In the genomic region with DNA sequence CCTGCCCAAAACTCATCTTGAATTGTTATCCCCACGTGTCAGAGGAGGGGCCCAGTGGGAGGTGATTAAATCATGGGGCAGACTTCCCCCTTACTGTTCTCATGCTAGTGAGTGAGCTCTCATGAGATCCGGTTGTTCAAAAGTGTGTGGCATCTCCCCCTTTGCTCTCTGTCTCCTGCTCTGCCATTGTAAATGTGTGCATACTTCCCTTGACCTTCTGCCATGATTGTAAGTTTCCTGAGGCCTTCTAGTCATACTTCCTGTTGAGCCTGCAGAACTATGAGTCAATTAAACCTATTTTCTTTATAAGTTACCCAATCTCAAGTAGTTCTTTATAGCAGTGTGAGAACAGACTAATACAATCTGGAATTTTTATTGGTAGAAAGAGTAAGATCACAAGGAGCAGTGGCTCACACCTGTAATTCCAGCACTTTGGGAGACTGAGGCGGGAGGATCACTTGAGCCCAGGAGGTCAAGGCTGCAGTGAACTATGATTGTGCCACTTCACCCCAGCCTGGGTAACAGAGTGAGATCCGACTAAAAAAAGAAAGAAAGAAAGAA, we compare ENCODE assay signal across 19 cellular contexts. TPM values are rescaled to one million over a fixed set of nuclear protein-coding genes. Genes with fewer than 3 reads are reported as not detected.
"Had no signal": no experiment of that assay in that cellular context is flagged by ENCODE, and none has a peak within 500 bp of the region (broad histone marks: within the 10 kb centered on the region; RNA-seq: fewer than 3 reads in every experiment).

No MANE protein-coding gene starts in this region.

- H3K27me3 ChIP-seq: hepatocyte, right atrium auricular region, transverse colon had no signal

- H3K27ac ChIP-seq: hepatocyte, right atrium auricular region, transverse colon had no signal

- H3K4me3 Mint-ChIP-seq: activated B cell treated with CpG ODN at 0.5 μM for 24 hours; activated CD4-positive, alpha-beta T cell treated with anti-CD3 and anti-CD28 coated beads, Interleukin-2, amount 10 ng/mL, durations not matched to agents 7 days and 5 days; activated T-helper 1 cell treated with anti-CD3 and anti-CD28 coated beads, Interleukin-12 subunit alpha, Interleukin-12 subunit beta, Interleukin-2, Interleukin-4 antibody, amounts not matched to agents 30 ng/mL and 10 ng/mL and 1 ng/mL, durations not matched to agents 14 hours and 24 hours and 36 hours; endodermal cell; nephron progenitor cell; stimulated activated memory B cell treated with anti-CD40 and anti-IgM and Interleukin-4, amounts not matched to agents 10 μg/mL and 1 μg/mL and 100 μg/mL, for 72 hours; T-helper 17 cell had no signal

- H3K36me3 Mint-ChIP-seq: stimulated activated memory B cell treated with anti-CD40 and anti-IgM and Interleukin-4, amounts not matched to agents 10 μg/mL and 1 μg/mL and 100 μg/mL, for 72 hours had no signal

- H3K4me1 Mint-ChIP-seq: activated B cell treated with CpG ODN at 0.5 μM for 24 hours had no signal

- H3K4me3 ChIP-seq: hepatocyte, right atrium auricular region, transverse colon had no signal

- H2AFZ ChIP-seq: hepatocyte had no signal

- H3K9me3 ChIP-seq: right atrium auricular region, transverse colon had no signal

- H3K79me2 ChIP-seq: hepatocyte had no signal

- H3K27ac Mint-ChIP-seq: activated B cell treated with CpG ODN at 0.5 μM for 24 hours; activated CD4-positive, alpha-beta T cell treated with anti-CD3 and anti-CD28 coated beads, Interleukin-2, amount 10 ng/mL, durations not matched to agents 7 days and 5 days; activated T-helper 1 cell treated with anti-CD3 and anti-CD28 coated beads, Interleukin-12 subunit alpha, Interleukin-12 subunit beta, Interleukin-2, Interleukin-4 antibody, amounts not matched to agents 30 ng/mL and 10 ng/mL and 1 ng/mL, durations not matched to agents 14 hours and 24 hours and 36 hours; endodermal cell; nephron progenitor cell; stimulated activated memory B cell treated with anti-CD40 and anti-IgM and Interleukin-4, amounts not matched to agents 10 μg/mL and 1 μg/mL and 100 μg/mL, for 72 hours; T-helper 17 cell had no signal

- ATAC-seq: esophagus mucosa; left ventricle myocardium superior; SK-N-SH treated with all-trans-retinoic acid at 6 μM for 48 hours; stimulated activated memory B cell treated with anti-CD40 and anti-IgM and Interleukin-4, amounts not matched to agents 10 μg/mL and 1 μg/mL and 100 μg/mL, for 72 hours; T-helper 17 cell had no signal

- H3K36me3 ChIP-seq: right atrium auricular region, transverse colon had no signal

- H3K4me2 ChIP-seq: hepatocyte had no signal

- DNase-seq: activated B cell treated with CpG ODN at 0.5 μM for 24 hours; activated CD4-positive, alpha-beta T cell treated with anti-CD3 and anti-CD28 coated beads, Interleukin-2, amount 10 ng/mL, durations not matched to agents 7 days and 5 days; activated naive CD4-positive, alpha-beta T cell; aorta; endodermal cell; left ventricle myocardium superior; nephron progenitor cell; occipital lobe; stimulated activated CD4-positive, alpha-beta T cell treated with anti-CD3 and anti-CD28 coated beads, Interleukin-2, amount 100 ng/mL, for 48 hours; T-helper 17 cell; transverse colon had no signal

- H3K9me3 Mint-ChIP-seq: activated B cell treated with CpG ODN at 0.5 μM for 24 hours; activated CD4-positive, alpha-beta T cell treated with anti-CD3 and anti-CD28 coated beads, Interleukin-2, amount 10 ng/mL, durations not matched to agents 7 days and 5 days; activated T-helper 1 cell treated with anti-CD3 and anti-CD28 coated beads, Interleukin-12 subunit alpha, Interleukin-12 subunit beta, Interleukin-2, Interleukin-4 antibody, amounts not matched to agents 30 ng/mL and 10 ng/mL and 1 ng/mL, durations not matched to agents 14 hours and 24 hours and 36 hours; endodermal cell; nephron progenitor cell; stimulated activated memory B cell treated with anti-CD40 and anti-IgM and Interleukin-4, amounts not matched to agents 10 μg/mL and 1 μg/mL and 100 μg/mL, for 72 hours had no signal

- H3K27me3 Mint-ChIP-seq: activated CD4-positive, alpha-beta T cell treated with anti-CD3 and anti-CD28 coated beads, Interleukin-2, amount 10 ng/mL, durations not matched to agents 7 days and 5 days; stimulated activated memory B cell treated with anti-CD40 and anti-IgM and Interleukin-4, amounts not matched to agents 10 μg/mL and 1 μg/mL and 100 μg/mL, for 72 hours; T-helper 17 cell had no signal

RNA-seq across cellular contexts. Expression of gene SLC22A16, which starts 47.1 kb away (rescaled TPM):
- total RNA-seq: activated B cell treated with CpG ODN at 0.5 μM for 24 hours; activated CD4-positive, alpha-beta T cell treated with anti-CD3 and anti-CD28 coated beads, Interleukin-2, amount 10 ng/mL, durations not matched to agents 7 days and 5 days; activated T-helper 1 cell treated with anti-CD3 and anti-CD28 coated beads, Interleukin-12 subunit alpha, Interleukin-12 subunit beta, Interleukin-2, Interleukin-4 antibody, amounts not matched to agents 30 ng/mL and 10 ng/mL and 1 ng/mL, durations not matched to agents 14 hours and 24 hours and 36 hours; chondrocyte; dermis microvascular lymphatic vessel endothelial cell; endodermal cell; esophagus mucosa; hepatocyte; left ventricle myocardium superior; right atrium auricular region; T-helper 17 cell; transverse colon had no signal
- polyA plus RNA-seq: hepatocyte had no signal
